In the genomic region with DNA sequence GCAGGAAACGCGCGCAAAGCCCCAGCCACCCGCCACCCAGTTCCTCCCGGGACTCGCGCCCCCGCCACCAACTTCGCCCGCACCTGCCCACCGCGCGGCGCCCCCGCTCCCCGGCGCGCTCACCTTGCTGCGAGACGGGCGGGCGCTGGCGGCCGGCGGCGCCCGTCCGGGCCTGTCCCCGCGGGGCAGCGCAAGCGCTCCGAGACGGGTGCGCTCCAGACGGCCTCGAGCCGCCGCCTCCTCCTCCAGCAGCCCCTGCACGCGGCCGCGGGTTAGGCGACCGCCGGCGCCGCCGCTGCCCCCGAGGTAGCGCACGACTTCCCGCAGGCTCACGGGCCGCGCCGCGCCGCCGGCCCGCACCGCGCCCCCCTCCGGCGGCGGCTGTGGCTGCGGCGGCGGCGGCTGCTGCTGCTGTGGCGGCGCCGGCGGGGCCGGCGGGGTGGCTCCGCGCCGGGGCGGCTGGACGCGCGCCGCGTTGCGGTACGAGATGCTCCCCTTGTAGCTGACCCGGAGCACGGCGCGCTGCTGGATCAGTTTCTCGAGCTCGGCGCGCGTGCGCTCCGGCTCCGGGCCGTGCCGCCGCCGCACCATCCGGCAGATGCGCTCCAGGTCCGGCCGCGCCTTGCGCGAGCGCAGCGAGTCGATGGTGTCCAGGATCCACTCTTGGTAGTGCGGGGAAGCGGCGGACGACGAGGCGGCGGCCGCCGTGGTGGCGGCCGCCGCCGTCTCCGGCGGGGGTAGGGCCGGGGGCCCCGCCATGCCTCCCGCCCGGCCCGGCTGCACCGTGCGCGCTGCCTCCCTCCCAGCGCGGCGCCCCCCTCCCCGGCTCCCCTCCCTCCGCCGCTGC, we compare ENCODE assay signal across 1 cellular context.
TF ChIP-seq lines count a peak whose summit lies in the region.

No MANE protein-coding gene starts in this region.

TF ChIP-seq in HEK293, 187 proteins besides CTCF, POLR2A, EP300 and RAD21 (continued from another document):
- TF ChIP-seq ZNF394 (tag by site-specific recombination; IDR thresholded peaks at IDR 0.05; ENCODE audit: borderline replicate concordance) (no peak), ZNF391 (tag by site-specific recombination; IDR thresholded peaks at IDR 0.05; ENCODE audit: borderline replicate concordance, low read depth) (no peak), ZBTB7A (tag by site-specific recombination; IDR thresholded peaks at IDR 0.05; ENCODE audit: low read depth) (no peak)
- TF ChIP-seq, protein P1, sequence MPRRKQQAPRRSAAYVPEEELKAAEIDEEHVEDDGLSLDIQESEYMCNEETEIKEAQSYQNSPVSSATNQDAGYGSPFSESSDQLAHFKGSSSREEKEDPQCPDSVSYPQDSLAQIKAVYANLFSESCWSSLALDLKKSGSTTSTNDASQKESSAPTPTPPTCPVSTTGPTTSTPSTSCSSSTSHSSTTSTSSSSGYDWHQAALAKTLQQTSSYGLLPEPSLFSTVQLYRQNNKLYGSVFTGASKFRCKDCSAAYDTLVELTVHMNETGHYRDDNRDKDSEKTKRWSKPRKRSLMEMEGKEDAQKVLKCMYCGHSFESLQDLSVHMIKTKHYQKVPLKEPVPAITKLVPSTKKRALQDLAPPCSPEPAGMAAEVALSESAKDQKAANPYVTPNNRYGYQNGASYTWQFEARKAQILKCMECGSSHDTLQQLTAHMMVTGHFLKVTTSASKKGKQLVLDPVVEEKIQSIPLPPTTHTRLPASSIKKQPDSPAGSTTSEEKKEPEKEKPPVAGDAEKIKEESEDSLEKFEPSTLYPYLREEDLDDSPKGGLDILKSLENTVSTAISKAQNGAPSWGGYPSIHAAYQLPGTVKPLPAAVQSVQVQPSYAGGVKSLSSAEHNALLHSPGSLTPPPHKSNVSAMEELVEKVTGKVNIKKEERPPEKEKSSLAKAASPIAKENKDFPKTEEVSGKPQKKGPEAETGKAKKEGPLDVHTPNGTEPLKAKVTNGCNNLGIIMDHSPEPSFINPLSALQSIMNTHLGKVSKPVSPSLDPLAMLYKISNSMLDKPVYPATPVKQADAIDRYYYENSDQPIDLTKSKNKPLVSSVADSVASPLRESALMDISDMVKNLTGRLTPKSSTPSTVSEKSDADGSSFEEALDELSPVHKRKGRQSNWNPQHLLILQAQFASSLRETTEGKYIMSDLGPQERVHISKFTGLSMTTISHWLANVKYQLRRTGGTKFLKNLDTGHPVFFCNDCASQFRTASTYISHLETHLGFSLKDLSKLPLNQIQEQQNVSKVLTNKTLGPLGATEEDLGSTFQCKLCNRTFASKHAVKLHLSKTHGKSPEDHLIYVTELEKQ (tag by site-specific recombination; IDR thresholded peaks at IDR 0.05; ENCODE audit: borderline replicate concordance), result no peak
TF ChIP-seq in HEK293: peak in this region for 2.
